In the genomic region with DNA sequence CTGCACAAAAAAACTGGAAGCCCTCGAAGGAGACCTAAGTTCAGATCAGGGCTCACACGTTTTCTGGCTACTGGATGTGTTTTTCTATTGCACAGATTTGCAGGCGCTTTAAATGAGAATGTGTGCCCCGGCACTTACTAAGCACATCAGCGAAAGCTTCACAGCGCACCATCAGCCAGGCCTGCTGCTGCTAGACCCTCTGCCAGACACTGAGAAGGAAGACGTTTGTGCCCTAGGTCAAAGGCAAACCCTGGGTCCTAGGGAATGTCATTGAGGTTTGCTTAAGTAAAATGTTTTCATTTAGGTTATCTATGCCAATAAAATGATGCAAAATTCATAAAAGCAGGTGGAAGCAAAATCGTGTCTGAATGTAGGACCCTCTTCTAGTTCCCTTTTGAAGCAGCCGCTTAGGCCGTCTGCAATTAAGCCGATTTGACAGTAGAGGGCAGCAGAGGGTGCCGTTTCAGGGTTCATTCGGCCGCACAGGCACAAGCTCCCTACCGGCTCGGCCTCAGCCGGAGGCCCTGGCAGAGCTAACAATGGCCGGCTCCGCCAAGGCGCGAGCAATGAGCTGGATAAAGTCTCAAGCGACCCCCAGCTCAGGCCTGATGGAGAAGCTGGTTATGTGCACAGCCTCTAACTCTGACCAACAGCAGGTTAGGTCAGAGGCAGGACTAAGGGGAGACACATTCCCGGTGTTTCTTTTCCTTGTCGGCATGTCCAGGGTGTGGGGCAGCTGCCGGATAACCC, we compare ENCODE assay signal across 1 cellular context.
TF ChIP-seq lines count a peak whose summit lies in the region.

No MANE protein-coding gene starts in this region.

TF ChIP-seq in GM23338, 12 proteins besides CTCF, POLR2A, EP300 and RAD21 (continued from another document):
- TF ChIP-seq, protein P1, sequence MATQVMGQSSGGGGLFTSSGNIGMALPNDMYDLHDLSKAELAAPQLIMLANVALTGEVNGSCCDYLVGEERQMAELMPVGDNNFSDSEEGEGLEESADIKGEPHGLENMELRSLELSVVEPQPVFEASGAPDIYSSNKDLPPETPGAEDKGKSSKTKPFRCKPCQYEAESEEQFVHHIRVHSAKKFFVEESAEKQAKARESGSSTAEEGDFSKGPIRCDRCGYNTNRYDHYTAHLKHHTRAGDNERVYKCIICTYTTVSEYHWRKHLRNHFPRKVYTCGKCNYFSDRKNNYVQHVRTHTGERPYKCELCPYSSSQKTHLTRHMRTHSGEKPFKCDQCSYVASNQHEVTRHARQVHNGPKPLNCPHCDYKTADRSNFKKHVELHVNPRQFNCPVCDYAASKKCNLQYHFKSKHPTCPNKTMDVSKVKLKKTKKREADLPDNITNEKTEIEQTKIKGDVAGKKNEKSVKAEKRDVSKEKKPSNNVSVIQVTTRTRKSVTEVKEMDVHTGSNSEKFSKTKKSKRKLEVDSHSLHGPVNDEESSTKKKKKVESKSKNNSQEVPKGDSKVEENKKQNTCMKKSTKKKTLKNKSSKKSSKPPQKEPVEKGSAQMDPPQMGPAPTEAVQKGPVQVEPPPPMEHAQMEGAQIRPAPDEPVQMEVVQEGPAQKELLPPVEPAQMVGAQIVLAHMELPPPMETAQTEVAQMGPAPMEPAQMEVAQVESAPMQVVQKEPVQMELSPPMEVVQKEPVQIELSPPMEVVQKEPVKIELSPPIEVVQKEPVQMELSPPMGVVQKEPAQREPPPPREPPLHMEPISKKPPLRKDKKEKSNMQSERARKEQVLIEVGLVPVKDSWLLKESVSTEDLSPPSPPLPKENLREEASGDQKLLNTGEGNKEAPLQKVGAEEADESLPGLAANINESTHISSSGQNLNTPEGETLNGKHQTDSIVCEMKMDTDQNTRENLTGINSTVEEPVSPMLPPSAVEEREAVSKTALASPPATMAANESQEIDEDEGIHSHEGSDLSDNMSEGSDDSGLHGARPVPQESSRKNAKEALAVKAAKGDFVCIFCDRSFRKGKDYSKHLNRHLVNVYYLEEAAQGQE (IDR thresholded peaks at IDR 0.05; ENCODE audit: unreplicated experiment): no peak
- no peak for TF ChIP-seq EZH2 (IDR thresholded peaks at IDR 0.05; ENCODE audit: low read depth, unreplicated experiment)
- no peak for TF ChIP-seq ETS1 (IDR thresholded peaks at IDR 0.05)
- no peak for TF ChIP-seq ZNF114 (CRISPR knock-in tag; IDR thresholded peaks at IDR 0.05)
- TF ChIP-seq CREB1 (CRISPR knock-in tag; IDR thresholded peaks at IDR 0.05; ENCODE audit: low read depth): no peak
- TF ChIP-seq STAT1 (IDR thresholded peaks at IDR 0.05; ENCODE audit: unreplicated experiment): no peak
- TF ChIP-seq ZNF331 (CRISPR knock-in tag; IDR thresholded peaks at IDR 0.05; ENCODE audit: low read depth): no peak
- TF ChIP-seq NANOG (IDR thresholded peaks at IDR 0.05; ENCODE audit: borderline replicate concordance): no peak
- TF ChIP-seq, protein P2, sequence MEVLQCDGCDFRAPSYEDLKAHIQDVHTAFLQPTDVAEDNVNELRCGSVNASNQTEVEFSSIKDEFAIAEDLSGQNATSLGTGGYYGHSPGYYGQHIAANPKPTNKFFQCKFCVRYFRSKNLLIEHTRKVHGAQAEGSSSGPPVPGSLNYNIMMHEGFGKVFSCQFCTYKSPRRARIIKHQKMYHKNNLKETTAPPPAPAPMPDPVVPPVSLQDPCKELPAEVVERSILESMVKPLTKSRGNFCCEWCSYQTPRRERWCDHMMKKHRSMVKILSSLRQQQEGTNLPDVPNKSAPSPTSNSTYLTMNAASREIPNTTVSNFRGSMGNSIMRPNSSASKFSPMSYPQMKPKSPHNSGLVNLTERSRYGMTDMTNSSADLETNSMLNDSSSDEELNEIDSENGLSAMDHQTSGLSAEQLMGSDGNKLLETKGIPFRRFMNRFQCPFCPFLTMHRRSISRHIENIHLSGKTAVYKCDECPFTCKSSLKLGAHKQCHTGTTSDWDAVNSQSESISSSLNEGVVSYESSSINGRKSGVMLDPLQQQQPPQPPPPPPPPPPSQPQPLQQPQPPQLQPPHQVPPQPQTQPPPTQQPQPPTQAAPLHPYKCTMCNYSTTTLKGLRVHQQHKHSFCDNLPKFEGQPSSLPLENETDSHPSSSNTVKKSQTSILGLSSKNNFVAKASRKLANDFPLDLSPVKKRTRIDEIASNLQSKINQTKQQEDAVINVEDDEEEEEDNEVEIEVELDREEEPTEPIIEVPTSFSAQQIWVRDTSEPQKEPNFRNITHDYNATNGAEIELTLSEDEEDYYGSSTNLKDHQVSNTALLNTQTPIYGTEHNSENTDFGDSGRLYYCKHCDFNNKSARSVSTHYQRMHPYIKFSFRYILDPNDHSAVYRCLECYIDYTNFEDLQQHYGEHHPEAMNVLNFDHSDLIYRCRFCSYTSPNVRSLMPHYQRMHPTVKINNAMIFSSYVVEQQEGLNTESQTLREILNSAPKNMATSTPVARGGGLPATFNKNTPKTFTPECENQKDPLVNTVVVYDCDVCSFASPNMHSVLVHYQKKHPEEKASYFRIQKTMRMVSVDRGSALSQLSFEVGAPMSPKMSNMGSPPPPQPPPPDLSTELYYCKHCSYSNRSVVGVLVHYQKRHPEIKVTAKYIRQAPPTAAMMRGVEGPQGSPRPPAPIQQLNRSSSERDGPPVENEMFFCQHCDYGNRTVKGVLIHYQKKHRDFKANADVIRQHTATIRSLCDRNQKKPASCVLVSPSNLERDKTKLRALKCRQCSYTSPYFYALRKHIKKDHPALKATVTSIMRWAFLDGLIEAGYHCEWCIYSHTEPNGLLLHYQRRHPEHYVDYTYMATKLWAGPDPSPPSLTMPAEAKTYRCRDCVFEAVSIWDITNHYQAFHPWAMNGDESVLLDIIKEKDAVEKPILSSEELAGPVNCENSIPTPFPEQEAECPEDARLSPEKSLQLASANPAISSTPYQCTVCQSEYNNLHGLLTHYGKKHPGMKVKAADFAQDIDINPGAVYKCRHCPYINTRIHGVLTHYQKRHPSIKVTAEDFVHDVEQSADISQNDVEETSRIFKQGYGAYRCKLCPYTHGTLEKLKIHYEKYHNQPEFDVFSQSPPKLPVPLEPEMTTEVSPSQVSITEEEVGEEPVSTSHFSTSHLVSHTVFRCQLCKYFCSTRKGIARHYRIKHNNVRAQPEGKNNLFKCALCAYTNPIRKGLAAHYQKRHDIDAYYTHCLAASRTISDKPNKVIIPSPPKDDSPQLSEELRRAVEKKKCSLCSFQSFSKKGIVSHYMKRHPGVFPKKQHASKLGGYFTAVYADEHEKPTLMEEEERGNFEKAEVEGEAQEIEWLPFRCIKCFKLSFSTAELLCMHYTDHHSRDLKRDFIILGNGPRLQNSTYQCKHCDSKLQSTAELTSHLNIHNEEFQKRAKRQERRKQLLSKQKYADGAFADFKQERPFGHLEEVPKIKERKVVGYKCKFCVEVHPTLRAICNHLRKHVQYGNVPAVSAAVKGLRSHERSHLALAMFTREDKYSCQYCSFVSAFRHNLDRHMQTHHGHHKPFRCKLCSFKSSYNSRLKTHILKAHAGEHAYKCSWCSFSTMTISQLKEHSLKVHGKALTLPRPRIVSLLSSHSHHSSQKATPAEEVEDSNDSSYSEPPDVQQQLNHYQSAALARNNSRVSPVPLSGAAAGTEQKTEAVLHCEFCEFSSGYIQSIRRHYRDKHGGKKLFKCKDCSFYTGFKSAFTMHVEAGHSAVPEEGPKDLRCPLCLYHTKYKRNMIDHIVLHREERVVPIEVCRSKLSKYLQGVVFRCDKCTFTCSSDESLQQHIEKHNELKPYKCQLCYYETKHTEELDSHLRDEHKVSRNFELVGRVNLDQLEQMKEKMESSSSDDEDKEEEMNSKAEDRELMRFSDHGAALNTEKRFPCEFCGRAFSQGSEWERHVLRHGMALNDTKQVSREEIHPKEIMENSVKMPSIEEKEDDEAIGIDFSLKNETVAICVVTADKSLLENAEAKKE (CRISPR knock-in tag; IDR thresholded peaks at IDR 0.05): no peak
- no peak for TF ChIP-seq POLR2AphosphoS5 (IDR thresholded peaks at IDR 0.05; ENCODE audit: low read depth)
- TF ChIP-seq JUNB (IDR thresholded peaks at IDR 0.05; ENCODE audit: unreplicated experiment): no peak
